In genomic region chr11:65565624-65566453, GRCh38 we compare ENCODE assay signal across 11 cellular contexts. TPM values are rescaled to one million over a fixed set of nuclear protein-coding genes. Genes with fewer than 3 reads are reported as not detected.
DNase-seq lines count a peak whose midpoint lies in the region; ATAC-seq and TF ChIP-seq lines count a peak whose summit lies in the region.
"Had no signal": no experiment of that assay in that cellular context is flagged by ENCODE, and none has a peak within 500 bp of the region (broad histone marks: within the 10 kb centered on the region; RNA-seq: fewer than 3 reads in every experiment).

No MANE protein-coding gene starts in this region.

- peak; percentile 50 for DNase-seq in GM23248
- DNase-seq in RWPE1 (ENCODE audit: low spot score), result no peak
- DNase-seq in chondrocyte (ENCODE audit: low spot score), result no peak
- peak; percentile 72 for DNase-seq in spleen
- no peak for DNase-seq in GM10266 (ENCODE audit: extremely low spot score)
- DNase-seq: cerebellar nuclear complex, hypothalamus, T1000 had no signal

- H3K9ac ChIP-seq in GM23248, result peak overlapping the region; percentile 3; the same call in 1 of the 2 replicates

- POLR2A ChIA-PET in RWPE1 (lab: Yijun Ruan, JAX; ENCODE audit: low non-redundant PET), result interaction anchor here (0.6 kb wide), 1 partner anchor 23 kb away, joined by 3 read pairs; no protein-coding TSS in a partner anchor

- TF ChIP-seq POLR2A in spleen (IDR thresholded peaks at IDR 0.05), result no peak

- peak overlapping the region; percentile 49 for H3K27ac Mint-ChIP-seq in chondrocyte (ENCODE audit: unreplicated experiment)

- H3K4me1 ChIP-seq in GM23248 (ENCODE audit: insufficient read depth) (peaks cover 19% of the 10 kb centered on the region), spleen (peaks cover 37 to 74% (median 63%) of the 10 kb centered on the region in 6 donors)

- H3K36me3 ChIP-seq in GM23248 (ENCODE audit: low read depth) (no peaks in the 10 kb centered on the region), spleen (peaks cover 0 to 13% (median 2%) of the 10 kb centered on the region in 6 donors)

- H3K9me2 ChIP-seq in GM23248 (ENCODE audit: insufficient read depth), result no peaks in the 10 kb centered on the region

- H3K36me3 Mint-ChIP-seq in chondrocyte (ENCODE audit: low read depth), result peaks cover 4% of the 10 kb centered on the region

- H3K4me3 ChIP-seq in GM23248 (no peak overlapping the region), spleen (no peak overlapping the region)

- H3K9me3 ChIP-seq in GM23248 (ENCODE audit: low read depth), result no peaks in the 10 kb centered on the region
- H3K9me3 ChIP-seq in spleen, result no peaks in the 10 kb centered on the region

- no peaks in the 10 kb centered on the region for H3K9me3 Mint-ChIP-seq in chondrocyte (ENCODE audit: low read depth)

- H3K27ac ChIP-seq in GM23248 (peak overlapping the region; percentile 46), RWPE1 (peak overlapping the region; percentile 52), spleen (peak overlapping the region; percentile 22 to 99 (median 83))

- H3K4me1 Mint-ChIP-seq in chondrocyte (ENCODE audit: low read depth), result peaks cover 51% of the 10 kb centered on the region

- H3F3A ChIP-seq in GM23248 (ENCODE audit: insufficient read depth), result peaks cover 22% of the 10 kb centered on the region

- CTCF ChIA-PET in RWPE1 (lab: Yijun Ruan, JAX), result interaction anchor here (0.8 to 1.1 kb wide), 4 partner anchors 18 to 28 kb away, joined by 3 to 6 read pairs (median 3); no protein-coding TSS in a partner anchor

- H2AFZ ChIP-seq in GM23248, result no peak overlapping the region

- peaks cover 38% of the 10 kb centered on the region for H3K79me2 ChIP-seq in GM23248 (ENCODE audit: insufficient read depth)

- no peaks in the 10 kb centered on the region for H3K27me3 Mint-ChIP-seq in chondrocyte (ENCODE audit: low read depth)

- no peak overlapping the region for H3K4me3 Mint-ChIP-seq in chondrocyte (ENCODE audit: unreplicated experiment)

- no peak for TF ChIP-seq CTCF in RWPE1 (conservative IDR thresholded peaks at IDR 0.05; ENCODE audit: low read depth)
- TF ChIP-seq CTCF in chondrocyte (IDR thresholded peaks at IDR 0.05), result no peak
- TF ChIP-seq CTCF in spleen (IDR thresholded peaks at IDR 0.05 in 8 of 11, conservative IDR thresholded peaks at IDR 0.05 in 3 of 11), result no peak
- TF ChIP-seq CTCF in GM10266 (IDR thresholded peaks at IDR 0.05; ENCODE audit: control insufficient read depth, insufficient read depth, low read depth, missing control alignments), result no peak

- 66 to 73% methylated on average over 7 of the region's 7 CpGs for WGBS in GM23248 (ENCODE audit: low coverage in 1 of 2, low lambda C conversion rate in 2 of 2, missing lambda C conversion rate in 2 of 2), 2 experiments
- WGBS in spleen, 5 donors, result 66 to 75% (median 70%) methylated on average over 7 of the region's 7 CpGs

- H3K27me3 ChIP-seq in GM23248 (replicated peaks; ENCODE audit: insufficient read depth), result no peaks in the 10 kb centered on the region
- no peaks in the 10 kb centered on the region for H3K27me3 ChIP-seq in spleen (replicated peaks in 1 of 7)

- ATAC-seq in HG03280 (IDR thresholded peaks at IDR 0.05; ENCODE audit: unreplicated experiment), result no peak
- ATAC-seq in HG02870 (IDR thresholded peaks at IDR 0.05; ENCODE audit: unreplicated experiment), result no peak

- intact Hi-C loops in spleen (cut with DNase I; ENCODE audit: low total_unique reads), result no loop called here

- no peak overlapping the region for H3K4me2 ChIP-seq in GM23248 (ENCODE audit: unreplicated experiment)

- H4K20me1 ChIP-seq in GM23248 (ENCODE audit: insufficient read depth), result no peaks in the 10 kb centered on the region

- in situ Hi-C loops in GM23248 (cut with MboI), result no loop called here

RNA-seq across cellular contexts. Expression of gene ZNRD2, which starts 4.4 kb away (rescaled TPM):
- total RNA-seq in GM23248 (2014; rRNA removed; shearing (Covaris generic)), result 41.9 and 54.5 TPM in 2 replicates
- polyA plus RNA-seq in GM23248 (2016; fragmentation: Nextera tagmentation; extraction: Ambion mirVana) (69.3 and 74.9 TPM in 2 replicates), spleen (10 to 100 TPM; 32.6 to 49.5 (median 42.5) TPM)
- total RNA-seq in chondrocyte (26.4 to 32.1 TPM (median 28.1 TPM) in 3 replicates), spleen (10 to 100 TPM; 20.9 to 68.8 (median 34.4) TPM)

RNA-seq across cellular contexts. Expression of gene FAM89B, which starts 6.5 kb away (rescaled TPM):
- 41.2 and 67.0 TPM in 2 replicates for total RNA-seq in GM23248 (2014; rRNA removed; shearing (Covaris generic))
- polyA plus RNA-seq in GM23248 (2016; fragmentation: Nextera tagmentation; extraction: Ambion mirVana) (73.1 and 76.3 TPM in 2 replicates), spleen (10 to 100 TPM; 43.0 to 66.1 (median 50.1) TPM)
- total RNA-seq in chondrocyte (84.8 to 91.9 TPM (median 86.8 TPM) in 3 replicates), spleen (10 to 100 TPM; 34.5 to 59.0 (median 48.4) TPM)

RNA-seq across cellular contexts. Expression of gene LTBP3, which starts 7.7 kb away (rescaled TPM):
- total RNA-seq in GM23248 (2014; rRNA removed; shearing (Covaris generic)), result 98.4 and 112 TPM in 2 replicates
- 36.5 and 39.6 TPM in 2 replicates for polyA plus RNA-seq in GM23248 (2016; fragmentation: Nextera tagmentation; extraction: Ambion mirVana)
- total RNA-seq in chondrocyte, result 264 to 272 TPM (median 271 TPM) in 3 replicates
- total RNA-seq in spleen, result 100 to 1,000 TPM in 2 of 7 donors, 10 to 100 TPM in 5; 81.6 to 137 (median 95.8) TPM
- polyA plus RNA-seq in spleen, result 10 to 100 TPM; 20.6 to 57.0 (median 27.6) TPM

RNA-seq across cellular contexts. Expression of gene EHBP1L1, which starts 10.0 kb away (rescaled TPM):
- total RNA-seq in GM23248 (2014; rRNA removed; shearing (Covaris generic)), result 85.5 and 88.5 TPM in 2 replicates
- polyA plus RNA-seq in GM23248 (2016; fragmentation: Nextera tagmentation; extraction: Ambion mirVana), result 11.5 and 12.6 TPM in 2 replicates
- total RNA-seq in chondrocyte, result 28.1 to 82.0 TPM (median 81.3 TPM) in 3 replicates
- total RNA-seq in spleen, result 100 to 1,000 TPM; 151 to 365 (median 242) TPM
- polyA plus RNA-seq in spleen, result 100 to 1,000 TPM in 2 of 3 donors, 10 to 100 TPM in 1; 44.3 to 174 (median 116) TPM

RNA-seq across cellular contexts. Expression of gene KCNK7, which starts 29.8 kb away (rescaled TPM):
- total RNA-seq in GM23248 (2014; rRNA removed; shearing (Covaris generic)), result not detected in 2 replicates
- polyA plus RNA-seq in GM23248 (2016; fragmentation: Nextera tagmentation; extraction: Ambion mirVana) (not detected in 2 replicates), spleen (1 to 10 TPM; 1.9 to 6.2 (median 2.9) TPM)
- total RNA-seq in chondrocyte (0.22 to 0.44 TPM in 2 of 3 replicates, not detected in the other), spleen (1 to 10 TPM in 4 of 7 donors, under 1 TPM in 3; 0.63 to 3.2 (median 1.1) TPM)
- total RNA-seq: NCI-H460 had no signal

Comparison
In these comparisons a context has a peak if more than half of its experiments do, and no peak if none do; other contexts are left out.
1. DNase-seq: peak in GM23248 (single experiment) and spleen (single experiment); none in RWPE1 (single experiment), chondrocyte (single experiment) and GM10266 (single experiment).
2. Peak in every context shown above with its lines, with median percentiles within 50 percentile points of each other: H3K27ac ChIP-seq.